9 cellular contexts compared by ENCODE assay signal in genomic region chr19:17775245-17775927, GRCh38. TPM values are rescaled to one million over a fixed set of nuclear protein-coding genes. Genes with fewer than 3 reads are reported as not detected.
DNase-seq lines count a peak whose midpoint lies in the region; ATAC-seq, FAIRE-seq and TF ChIP-seq lines count a peak whose summit lies in the region.
"Had no signal": no experiment of that assay in that cellular context is flagged by ENCODE, and none has a peak within 500 bp of the region (broad histone marks: within the 10 kb centered on the region; RNA-seq: fewer than 3 reads in every experiment).

No MANE protein-coding gene starts in this region.

- ATAC-seq in GM18873 (IDR thresholded peaks at IDR 0.05; ENCODE audit: low FRiP score, unreplicated experiment) = no peak

- no peak overlapping the region for H2AK5ac ChIP-seq in mesendoderm (ENCODE audit: low read length)

- H3K9me3 ChIP-seq in left ventricle myocardium inferior (replicated peaks) (no peaks in the 10 kb centered on the region), Peyer's patch (no peaks in the 10 kb centered on the region), astrocyte (ENCODE audit: insufficient read depth, low read depth, low read length) (no peaks in the 10 kb centered on the region)

- no peak overlapping the region for H2BK120ac ChIP-seq in mesendoderm (ENCODE audit: low read depth, low read length)

- H3K18ac ChIP-seq in mesendoderm (ENCODE audit: low read length) = no peak overlapping the region

- H3K56ac ChIP-seq in mesendoderm (ENCODE audit: low read length) = no peak overlapping the region

- no peaks in the 10 kb centered on the region for H3K79me2 ChIP-seq in astrocyte (ENCODE audit: insufficient read depth, low read length)
- H3K79me2 ChIP-seq in mesendoderm (ENCODE audit: control insufficient read depth, insufficient read depth, low read length) = no peaks in the 10 kb centered on the region

- no peak for DNase-seq in left ventricle myocardium inferior
- DNase-seq in cardiac septum (ENCODE audit: low spot score) = no peak
- peak in 2 of 3 donors; percentile 45 to 78 for DNase-seq in Peyer's patch
- DNase-seq in astrocyte (ENCODE audit: low read depth) = no peak
- peak; percentile 62 for DNase-seq in mesendoderm
- DNase-seq in hippocampal formation (lab: John Stamatoyannopoulos, UW) = no peak
- DNase-seq in NCI-H345 treated with DMSO at 0.1 percent for 48 hours (lab: John Stamatoyannopoulos, UW; ENCODE audit: unreplicated experiment) = no peak

- peak; percentile 43 for TF ChIP-seq CTCF in left ventricle myocardium inferior (IDR thresholded peaks at IDR 0.05; ENCODE audit: borderline replicate concordance)
- TF ChIP-seq CTCF in Peyer's patch (IDR thresholded peaks at IDR 0.05) = peak; percentile 17 to 68 (median 48)
- TF ChIP-seq CTCF in astrocyte (IDR thresholded peaks at IDR 0.05; ENCODE audit: insufficient read depth, low read depth, low read length) = peak; percentile 49

- no peak overlapping the region for H3K23ac ChIP-seq in mesendoderm (ENCODE audit: low read length)

- no peaks in the 10 kb centered on the region for H3K79me1 ChIP-seq in mesendoderm (ENCODE audit: low read length)

- H3K9me3 Mint-ChIP-seq in astrocyte (ENCODE audit: unreplicated experiment) = no peaks in the 10 kb centered on the region
- H3K9me3 Mint-ChIP-seq: activated naive CD4-positive, alpha-beta T cell treated with anti-CD3 and anti-CD28 coated beads, Interleukin-2, amount 50 U/mL, for 24 hours had no signal

- no peak for TF ChIP-seq POLR2A in Peyer's patch (IDR thresholded peaks at IDR 0.05)

- H3K27ac ChIP-seq in left ventricle myocardium inferior (replicated peaks) (no peak overlapping the region), Peyer's patch (peak overlapping the region in 1 of 4 donors; percentile 69), astrocyte (ENCODE audit: low read depth, low read length) (no peak overlapping the region), mesendoderm (ENCODE audit: low read depth, low read length) (no peak overlapping the region)

- no peaks in the 10 kb centered on the region for H3K36me3 Mint-ChIP-seq in astrocyte (ENCODE audit: low read depth, unreplicated experiment)

- H3K36me3 ChIP-seq in left ventricle myocardium inferior (no peaks in the 10 kb centered on the region), Peyer's patch (no peaks in the 10 kb centered on the region), astrocyte (ENCODE audit: insufficient read depth, low read length) (no peaks in the 10 kb centered on the region), mesendoderm (ENCODE audit: control insufficient read depth, insufficient read depth, low read length) (no peaks in the 10 kb centered on the region)

- peaks cover 27% of the 10 kb centered on the region for H3K27me3 Mint-ChIP-seq in astrocyte (ENCODE audit: low read depth, unreplicated experiment)
- H3K27me3 Mint-ChIP-seq: activated naive CD4-positive, alpha-beta T cell treated with anti-CD3 and anti-CD28 coated beads, Interleukin-2, amount 50 U/mL, for 24 hours had no signal

- no CpG with 5 or more reads among the region's 16 CpGs for WGBS in mesendoderm (ENCODE audit: extremely low coverage, insufficient coverage, low lambda C conversion rate)

- no peak overlapping the region for H4K8ac ChIP-seq in mesendoderm (ENCODE audit: low read depth, low read length)

- H2BK5ac ChIP-seq in mesendoderm (ENCODE audit: low read length) = no peak overlapping the region

- H3K4ac ChIP-seq in mesendoderm (ENCODE audit: low read depth, low read length) = no peak overlapping the region

- no peak for FAIRE-seq in astrocyte (lab: Jason Lieb, UNC)

- H3K4me1 ChIP-seq in left ventricle myocardium inferior (peaks cover 10% of the 10 kb centered on the region), Peyer's patch (peaks cover 0 to 10% (median 3%) of the 10 kb centered on the region in 4 donors), astrocyte (ENCODE audit: insufficient read depth, low read length) (no peaks in the 10 kb centered on the region), mesendoderm (ENCODE audit: control insufficient read depth, low read depth, low read length) (peaks cover 3% of the 10 kb centered on the region)

- H3K4me3 ChIP-seq in left ventricle myocardium inferior = no peak overlapping the region
- H3K4me3 ChIP-seq in Peyer's patch = no peak overlapping the region
- H3K4me3 ChIP-seq in astrocyte (ENCODE audit: insufficient read depth, low read depth, low read length) = no peak overlapping the region
- H3K4me3 ChIP-seq in mesendoderm (ENCODE audit: low read length) = no peak overlapping the region

- H3K27me3 ChIP-seq in left ventricle myocardium inferior (ENCODE audit: low read depth) = peaks cover 61% of the 10 kb centered on the region
- H3K27me3 ChIP-seq in Peyer's patch = no peaks in the 10 kb centered on the region
- no peaks in the 10 kb centered on the region for H3K27me3 ChIP-seq in astrocyte (ENCODE audit: insufficient read depth, low read length)
- H3K27me3 ChIP-seq in mesendoderm (ENCODE audit: insufficient read depth, low read length, poor library complexity) = no peaks in the 10 kb centered on the region

- no peaks in the 10 kb centered on the region for H4K20me1 ChIP-seq in astrocyte (ENCODE audit: insufficient read depth, low read length)

- intact Hi-C loops in left ventricle myocardium inferior (cut with micrococcal nuclease) = no loop called here
- intact Hi-C loops in cardiac septum (cut with DNase I) = no loop called here

- H3K4me2 ChIP-seq in astrocyte (ENCODE audit: low read length) = no peak overlapping the region
- H3K4me2 ChIP-seq in mesendoderm (ENCODE audit: low read length) = no peak overlapping the region

- H3K9ac ChIP-seq in astrocyte (ENCODE audit: low read length) = no peak overlapping the region
- no peak overlapping the region for H3K9ac ChIP-seq in mesendoderm (ENCODE audit: low read length)

- H3K4me3 Mint-ChIP-seq in astrocyte (ENCODE audit: unreplicated experiment) = no peak overlapping the region
- H3K4me3 Mint-ChIP-seq: activated naive CD4-positive, alpha-beta T cell treated with anti-CD3 and anti-CD28 coated beads, Interleukin-2, amount 50 U/mL, for 24 hours had no signal

- H2BK15ac ChIP-seq in mesendoderm (replicated peaks; ENCODE audit: low read depth) = no peak overlapping the region

- no peaks in the 10 kb centered on the region for H3K4me1 Mint-ChIP-seq in astrocyte (ENCODE audit: low read depth, unreplicated experiment)

- no peak overlapping the region for H3K27ac Mint-ChIP-seq in astrocyte (ENCODE audit: unreplicated experiment)
- H3K27ac Mint-ChIP-seq: activated naive CD4-positive, alpha-beta T cell treated with anti-CD3 and anti-CD28 coated beads, Interleukin-2, amount 50 U/mL, for 24 hours had no signal

- H4K5ac ChIP-seq in mesendoderm (ENCODE audit: low read length) = no peak overlapping the region

- H2AFZ ChIP-seq in astrocyte (ENCODE audit: low read depth, low read length) = no peak overlapping the region

RNA-seq across cellular contexts. Expression of gene B3GNT3, which starts 19.6 kb away (rescaled TPM):
- total RNA-seq in left ventricle myocardium inferior (not detected), cardiac septum (not detected), Peyer's patch (100 to 1,000 TPM in 3 of 4 donors, 10 to 100 TPM in 1; 13.2 to 154 (median 127) TPM), astrocyte (0.36 TPM in 1 of 2 replicates, not detected in the other)
- polyA plus RNA-seq in mesendoderm (2013, experiment 1 of 2) = 0.29 TPM
- 0.24 TPM for polyA plus RNA-seq in mesendoderm (2013, experiment 2 of 2)

RNA-seq across cellular contexts. Expression of gene FCHO1, which starts 24.1 kb away (rescaled TPM):
- total RNA-seq in left ventricle myocardium inferior (0.71 TPM), cardiac septum (1.0 TPM), Peyer's patch (10 to 100 TPM in 1 of 4 donors, 1 to 10 TPM in 3; 2.3 to 41.3 (median 5.3) TPM), astrocyte (1.7 and 2.0 TPM in 2 replicates)
- polyA plus RNA-seq in mesendoderm (2013, experiment 1 of 2) = 11.5 TPM
- polyA plus RNA-seq in mesendoderm (2013, experiment 2 of 2) = 11.3 TPM

RNA-seq across cellular contexts. Expression of gene INSL3, which starts 45.9 kb away (rescaled TPM):
- total RNA-seq in left ventricle myocardium inferior (not detected), cardiac septum (not detected), Peyer's patch (not detected), astrocyte (not detected in 2 replicates)
- 0.14 TPM for polyA plus RNA-seq in mesendoderm (2013, experiment 1 of 2)
- polyA plus RNA-seq in mesendoderm (2013, experiment 2 of 2) = 0.28 TPM

RNA-seq across cellular contexts. Expression of gene MAP1S, which starts 56.1 kb away (rescaled TPM):
- 21.4 TPM for total RNA-seq in left ventricle myocardium inferior
- total RNA-seq in cardiac septum = 27.5 TPM
- 10 to 100 TPM; 23.9 to 71.8 (median 48.7) TPM for total RNA-seq in Peyer's patch
- total RNA-seq in astrocyte = 72.3 and 82.2 TPM in 2 replicates
- 51.4 TPM for polyA plus RNA-seq in mesendoderm (2013, experiment 1 of 2)
- 54.7 TPM for polyA plus RNA-seq in mesendoderm (2013, experiment 2 of 2)

Comparison
In these comparisons a context has a peak if more than half of its experiments do, and no peak if none do; other contexts are left out.
1. DNase-seq: peak in Peyer's patch (2 of 3) and mesendoderm (single experiment); none in left ventricle myocardium inferior (single experiment), cardiac septum (single experiment), astrocyte (single experiment), hippocampal formation (0 of 2) and NCI-H345 treated with DMSO at 0.1 percent for 48 hours (single experiment).
2. RNA of gene B3GNT3, which starts 19.6 kb away (total RNA-seq): 13.2 to 154 TPM in Peyer's patch; 0.36 TPM in astrocyte, not detected in left ventricle myocardium inferior (single experiment) and not detected in cardiac septum (single experiment); every median in the first group is over 10 times any median in the second.
3. Peak in every context shown above with its lines, with median percentiles within 50 percentile points of each other: CTCF ChIP-seq.